In genomic region chr4:23337292-23337691, GRCh38 we compare ENCODE assay signal across 17 cellular contexts.
A peak's percentile ranks its signal among the peaks of the same experiment; 100 is the strongest.
DNase-seq lines count a peak whose midpoint lies in the region; ATAC-seq and TF ChIP-seq lines count a peak whose summit lies in the region.
"Had no signal": no experiment of that assay in that cellular context is flagged by ENCODE, and none has a peak within 500 bp of the region (broad histone marks: within the 10 kb centered on the region; RNA-seq: fewer than 3 reads in every experiment).

No MANE protein-coding gene starts in this region.

- no peak overlapping the region for H3K27ac Mint-ChIP-seq in chondrocyte (ENCODE audit: unreplicated experiment)
- no peak overlapping the region for H3K27ac Mint-ChIP-seq in activated naive CD8-positive, alpha-beta T cell treated with anti-CD3 and anti-CD28 coated beads for 36 hours
- H3K27ac Mint-ChIP-seq: CD8-positive, alpha-beta memory T cell; stimulated activated naive CD8-positive, alpha-beta T cell treated with anti-CD3 and anti-CD28 coated beads, Interleukin-15, Interleukin-2, amounts not matched to agents 100 ng/mL and 50 ng/mL, for 24 hours had no signal

- peaks cover 4% of the 10 kb centered on the region for H3K27me3 Mint-ChIP-seq in chondrocyte (ENCODE audit: low read depth)
- no peaks in the 10 kb centered on the region for H3K27me3 Mint-ChIP-seq in activated naive CD8-positive, alpha-beta T cell treated with anti-CD3 and anti-CD28 coated beads for 36 hours
- H3K27me3 Mint-ChIP-seq: CD8-positive, alpha-beta memory T cell; stimulated activated naive CD8-positive, alpha-beta T cell treated with anti-CD3 and anti-CD28 coated beads, Interleukin-15, Interleukin-2, amounts not matched to agents 100 ng/mL and 50 ng/mL, for 24 hours had no signal

- H3K27me3 ChIP-seq in dorsolateral prefrontal cortex, result no peaks in the 10 kb centered on the region

- H3K4me3 Mint-ChIP-seq in chondrocyte (ENCODE audit: unreplicated experiment), result no peak overlapping the region
- no peak overlapping the region for H3K4me3 Mint-ChIP-seq in activated naive CD8-positive, alpha-beta T cell treated with anti-CD3 and anti-CD28 coated beads for 36 hours
- H3K4me3 Mint-ChIP-seq: CD8-positive, alpha-beta memory T cell; stimulated activated naive CD8-positive, alpha-beta T cell treated with anti-CD3 and anti-CD28 coated beads, Interleukin-15, Interleukin-2, amounts not matched to agents 100 ng/mL and 50 ng/mL, for 24 hours had no signal

- H3K9me3 ChIP-seq in mucosa of descending colon, result no peaks in the 10 kb centered on the region

- no peaks in the 10 kb centered on the region for H3K4me1 ChIP-seq in mucosa of descending colon (ENCODE audit: low read depth)

- no peak for TF ChIP-seq POLR2A in NB4 (IDR thresholded peaks at IDR 0.05; ENCODE audit: extremely low read depth, insufficient read length)

- intact Hi-C loops in mucosa of descending colon (cut with DNase I, micrococcal nuclease) (no loop called here), dorsolateral prefrontal cortex (cut with DNase I) (no loop called here)

- H3K4me3 ChIP-seq in NB4 (ENCODE audit: low read depth, low read length), result no peak overlapping the region
- no peak overlapping the region for H3K4me3 ChIP-seq in mucosa of descending colon
- no peak overlapping the region for H3K4me3 ChIP-seq in dorsolateral prefrontal cortex

- H3K36me3 ChIP-seq in mucosa of descending colon (ENCODE audit: low read depth), result no peaks in the 10 kb centered on the region

- TF ChIP-seq CTCF in NB4 (IDR thresholded peaks at IDR 0.05; ENCODE audit: low read depth, low read length), result peak; percentile 20
- TF ChIP-seq CTCF in chondrocyte (IDR thresholded peaks at IDR 0.05), result peak; percentile 67
- TF ChIP-seq CTCF in mucosa of descending colon (IDR thresholded peaks at IDR 0.05), result no peak
- TF ChIP-seq CTCF in GM20000 (IDR thresholded peaks at IDR 0.05; ENCODE audit: extremely low read depth, missing control alignments), result no peak
- TF ChIP-seq CTCF in dorsolateral prefrontal cortex (IDR thresholded peaks at IDR 0.05 in 54 of 56, conservative IDR thresholded peaks at IDR 0.05 in 2 of 56; ENCODE audit: low read depth in 1 of 56, partially characterized antibody in 56 of 56), result peak in 5 of 56 donors; percentile 6 to 22 (median 15)

- H3K4me1 Mint-ChIP-seq in chondrocyte (ENCODE audit: low read depth), result peaks cover 9% of the 10 kb centered on the region
- H3K4me1 Mint-ChIP-seq in activated naive CD8-positive, alpha-beta T cell treated with anti-CD3 and anti-CD28 coated beads for 36 hours, result peaks cover 28% of the 10 kb centered on the region

- H3K27ac ChIP-seq in dorsolateral prefrontal cortex, result no peak overlapping the region

- H3K36me3 Mint-ChIP-seq in chondrocyte (ENCODE audit: low read depth), result no peaks in the 10 kb centered on the region
- H3K36me3 Mint-ChIP-seq in activated naive CD8-positive, alpha-beta T cell treated with anti-CD3 and anti-CD28 coated beads for 36 hours, result peaks cover 2% of the 10 kb centered on the region
- H3K36me3 Mint-ChIP-seq: CD8-positive, alpha-beta memory T cell had no signal

- no peaks in the 10 kb centered on the region for H3K9me3 Mint-ChIP-seq in chondrocyte (ENCODE audit: low read depth)
- peaks cover 9% of the 10 kb centered on the region for H3K9me3 Mint-ChIP-seq in activated naive CD8-positive, alpha-beta T cell treated with anti-CD3 and anti-CD28 coated beads for 36 hours

- peak; percentile 36 for DNase-seq in ELF-1 (ENCODE audit: low read depth, low spot score)
- no peak for DNase-seq in NB4 (ENCODE audit: low read depth)
- DNase-seq in chondrocyte (ENCODE audit: low spot score), result no peak
- no peak for DNase-seq in mucosa of descending colon
- DNase-seq in MV-4-11 (lab: John Stamatoyannopoulos, UW), result no peak
- no peak for DNase-seq in GM20000 (ENCODE audit: low spot score)
- DNase-seq in activated naive CD8-positive, alpha-beta T cell treated with anti-CD3 and anti-CD28 coated beads for 36 hours, result no peak
- DNase-seq in dorsolateral prefrontal cortex, result no peak
- DNase-seq: activated CD4-positive, alpha-beta T cell treated with anti-CD3 and anti-CD28 coated beads, Interleukin-2, amount 50 U/mL, for 4 hours; activated gamma-delta T cell; CD8-positive, alpha-beta memory T cell; cerebellar nuclear complex; HCEC 1CT; left cardiac atrium; NCI-H510A; occipital lobe had no signal

- peak; percentile 13 for ATAC-seq in mucosa of descending colon
- ATAC-seq: left cardiac atrium had no signal

Comparison
In these comparisons a context has a peak if more than half of its experiments do, and no peak if none do; other contexts are left out.
1. CTCF ChIP-seq: peak in NB4 (single experiment) and chondrocyte (single experiment); none in mucosa of descending colon (single experiment) and GM20000 (single experiment).